1 cellular context compared by ENCODE assay signal in the genomic region with DNA sequence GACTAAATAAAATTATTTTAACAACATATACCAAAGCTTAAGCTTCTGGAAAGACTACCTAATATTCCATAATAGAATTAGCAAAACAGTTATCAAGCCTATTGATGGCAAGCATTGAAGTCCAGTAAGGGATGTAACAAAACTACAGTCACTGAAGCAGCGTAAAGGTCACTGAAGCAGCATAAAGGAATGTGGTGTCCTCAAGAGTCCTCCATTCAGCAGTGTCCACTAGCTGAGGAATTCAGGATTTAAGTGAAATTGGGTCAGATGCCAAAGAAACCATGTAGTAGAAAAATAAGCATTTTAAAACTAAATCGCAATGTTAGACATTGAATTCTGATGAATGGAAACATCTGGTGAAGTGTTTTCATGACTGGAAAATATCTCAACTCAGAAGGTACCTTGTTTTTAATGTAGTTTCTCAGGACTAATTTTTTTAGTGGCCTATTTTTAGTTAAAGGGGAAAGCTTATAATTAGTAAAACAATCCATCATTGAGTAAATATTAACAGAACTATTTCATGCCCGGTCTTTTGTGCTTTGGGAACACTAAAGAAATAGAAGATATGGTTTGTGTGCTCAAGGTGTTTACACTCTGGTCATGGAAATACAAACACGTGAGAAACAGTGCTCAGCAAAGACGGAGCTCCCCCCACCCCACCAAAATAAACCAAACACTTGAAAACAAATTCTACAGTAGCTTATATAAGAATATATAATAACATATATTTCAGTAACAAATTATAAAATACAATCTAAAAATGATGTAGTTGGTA.
TF ChIP-seq lines count a peak whose summit lies in the region.

No MANE protein-coding gene starts in this region.

TF ChIP-seq in GM23338, 12 proteins besides CTCF, POLR2A, EP300 and RAD21 (continued from another document):
- TF ChIP-seq NANOG (IDR thresholded peaks at IDR 0.05; ENCODE audit: borderline replicate concordance) (no peak), POLR2AphosphoS5 (IDR thresholded peaks at IDR 0.05; ENCODE audit: low read depth) (no peak), EZH2phosphoT487 (IDR thresholded peaks at IDR 0.05; ENCODE audit: unreplicated experiment) (no peak)
